In genomic region chr13:109593230-109593629, GRCh38 we compare ENCODE assay signal across 22 cellular contexts.
DNase-seq lines count a peak whose midpoint lies in the region; ATAC-seq and TF ChIP-seq lines count a peak whose summit lies in the region.
"Had no signal": no experiment of that assay in that cellular context is flagged by ENCODE, and none has a peak within 500 bp of the region (broad histone marks: within the 10 kb centered on the region; RNA-seq: fewer than 3 reads in every experiment).

No MANE protein-coding gene starts in this region.

- H3K9ac ChIP-seq in mucosa of rectum (ENCODE audit: low read depth in 1 of 2, low read length in 2 of 2) = no peak overlapping the region
- H3K9ac ChIP-seq: BLaER1 treated with 17β-estradiol and CSF1 and Interleukin-3, amounts not matched to agents 10 nM and 100 nM had no signal

- TF ChIP-seq EP300 in tibial nerve (IDR thresholded peaks at IDR 0.05) = no peak

- peak overlapping the region in 3 of 4 donors; percentile 20 to 71 (median 67) for H3K27ac ChIP-seq in Peyer's patch
- H3K27ac ChIP-seq in mucosa of rectum (ENCODE audit: low read depth in 2 of 2, low read length in 2 of 2) = peak overlapping the region; percentile 78
- no peak overlapping the region for H3K27ac ChIP-seq in tibial nerve
- H3K27ac ChIP-seq: BLaER1 treated with 17β-estradiol and CSF1 and Interleukin-3, amounts not matched to agents 10 nM and 100 nM; SK-N-MC had no signal

- H3K27me3 ChIP-seq in Peyer's patch (no peaks in the 10 kb centered on the region), mucosa of rectum (ENCODE audit: control insufficient read depth in 2 of 2, insufficient read depth in 2 of 2, low read length in 2 of 2) (no peaks in the 10 kb centered on the region), tibial nerve (no peaks in the 10 kb centered on the region)
- H3K27me3 ChIP-seq: BLaER1 treated with 17β-estradiol and CSF1 and Interleukin-3, amounts not matched to agents 10 nM and 100 nM had no signal

- no peaks in the 10 kb centered on the region for H3K36me3 ChIP-seq in Peyer's patch
- H3K36me3 ChIP-seq in mucosa of rectum (ENCODE audit: control insufficient read depth in 2 of 2, insufficient read depth in 2 of 2, low read length in 2 of 2) = no peaks in the 10 kb centered on the region
- no peaks in the 10 kb centered on the region for H3K36me3 ChIP-seq in tibial nerve

- no peak for TF ChIP-seq POLR2A in Peyer's patch (IDR thresholded peaks at IDR 0.05)
- no peak for TF ChIP-seq POLR2A in tibial nerve (IDR thresholded peaks at IDR 0.05)

- no peak for ATAC-seq in GM21619 (IDR thresholded peaks at IDR 0.05; ENCODE audit: unreplicated experiment)
- ATAC-seq in GM18868 (IDR thresholded peaks at IDR 0.05; ENCODE audit: unreplicated experiment) = no peak
- ATAC-seq: K562, PC-3 had no signal

- no peak for DNase-seq in Peyer's patch
- DNase-seq in kidney tubule cell (ENCODE audit: low spot score) = peak; percentile 70
- DNase-seq in tibial nerve (ENCODE audit: low spot score in 2 of 2) = no peak
- DNase-seq in OCI-M1 (lab: John Stamatoyannopoulos, UW) = no peak
- DNase-seq: ACHN; CD4-positive, alpha-beta memory T cell; MM.1S; NCI-H1048; NCI-H1417 treated with DMSO at 0.1 percent for 48 hours; NCI-H187; NCI-H2107; NCI-H446 treated with DMSO at 0.1 percent for 48 hours; NCI-H526 treated with DMSO at 0.1 percent for 48 hours; PC-3; RPMI8226; SHP77 had no signal

- H3K4me3 ChIP-seq in Peyer's patch (no peak overlapping the region), mucosa of rectum (ENCODE audit: low read length in 2 of 2) (no peak overlapping the region), tibial nerve (no peak overlapping the region)
- H3K4me3 ChIP-seq: BLaER1 treated with 17β-estradiol and CSF1 and Interleukin-3, amounts not matched to agents 10 nM and 100 nM; K562; SK-N-MC had no signal

- H3K9me3 ChIP-seq in Peyer's patch = no peaks in the 10 kb centered on the region
- no peaks in the 10 kb centered on the region for H3K9me3 ChIP-seq in mucosa of rectum (ENCODE audit: control insufficient read depth in 2 of 2, low read length in 2 of 2)
- H3K9me3 ChIP-seq in tibial nerve = no peaks in the 10 kb centered on the region
- H3K9me3 ChIP-seq: BLaER1 treated with 17β-estradiol and CSF1 and Interleukin-3, amounts not matched to agents 10 nM and 100 nM had no signal

- no peak for TF ChIP-seq CTCF in Peyer's patch (IDR thresholded peaks at IDR 0.05)
- TF ChIP-seq CTCF in tibial nerve (IDR thresholded peaks at IDR 0.05) = no peak

- H3K4me1 ChIP-seq in Peyer's patch = peaks cover 0 to 22% (median 0%) of the 10 kb centered on the region in 4 donors
- peaks cover 11 to 13% of the 10 kb centered on the region in 2 donors for H3K4me1 ChIP-seq in mucosa of rectum (ENCODE audit: control insufficient read depth in 2 of 2, insufficient read depth in 2 of 2, low read length in 2 of 2)
- no peaks in the 10 kb centered on the region for H3K4me1 ChIP-seq in tibial nerve
- H3K4me1 ChIP-seq: BLaER1 treated with 17β-estradiol and CSF1 and Interleukin-3, amounts not matched to agents 10 nM and 100 nM had no signal

- 79 to 86% methylated on average over 3 of the region's 3 CpGs for WGBS in tibial nerve, 2 donors

Comparison
In these comparisons a context has a peak if more than half of its experiments do, and no peak if none do; other contexts are left out.
1. H3K27ac ChIP-seq: peak in Peyer's patch (3 of 4) and mucosa of rectum (2 of 2); none in tibial nerve (0 of 4).